Comparison of ENCODE assay signal across 19 cellular contexts in the genomic region with DNA sequence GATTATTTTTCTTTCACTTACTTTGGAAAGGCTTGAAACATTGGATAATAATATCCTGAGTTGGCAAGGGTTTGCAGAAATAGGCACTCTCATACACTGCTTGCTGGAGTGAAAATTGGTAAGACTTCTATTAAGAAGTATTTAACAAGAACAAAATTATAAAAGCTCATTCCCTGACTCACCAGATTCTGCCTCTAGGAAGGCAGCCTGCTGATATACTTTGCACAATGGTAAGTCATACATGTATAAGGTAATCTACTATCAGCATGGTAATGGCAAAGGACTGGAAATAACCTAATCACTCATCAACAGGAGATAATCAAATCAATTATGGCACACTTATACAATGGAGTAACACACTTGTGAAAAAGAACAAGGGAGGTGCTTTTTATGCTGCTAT.
DNase-seq lines count a peak whose midpoint lies in the region; ATAC-seq and TF ChIP-seq lines count a peak whose summit lies in the region.
"Had no signal": no experiment of that assay in that cellular context is flagged by ENCODE, and none has a peak within 500 bp of the region (broad histone marks: within the 10 kb centered on the region; RNA-seq: fewer than 3 reads in every experiment).

No MANE protein-coding gene starts in this region.

- intact Hi-C loops in heart left ventricle (cut with DNase I), result no loop called here
- intact Hi-C loops in vagina (cut with DNase I), result no loop called here
- intact Hi-C loops in CD8-positive, alpha-beta T cell (cut with DNase I, micrococcal nuclease), result no loop called here

- H3K4me1 ChIP-seq in heart left ventricle, result peaks cover 0 to 31% (median 16%) of the 10 kb centered on the region in 12 donors
- peaks cover 0 to 12% of the 10 kb centered on the region in 2 donors for H3K4me1 ChIP-seq in right atrium auricular region
- H3K4me1 ChIP-seq in rectal smooth muscle tissue (ENCODE audit: control insufficient read depth, insufficient read depth, low read length), result peaks cover 8% of the 10 kb centered on the region
- H3K4me1 ChIP-seq in vagina, result peaks cover 16% of the 10 kb centered on the region
- H3K4me1 ChIP-seq in CD8-positive, alpha-beta T cell (ENCODE audit: insufficient read depth, low read length), result no peaks in the 10 kb centered on the region
- H3K4me1 ChIP-seq in mesendoderm (ENCODE audit: control insufficient read depth, low read depth, low read length), result no peaks in the 10 kb centered on the region
- H3K4me1 ChIP-seq: BLaER1 had no signal

- H3K27me3 ChIP-seq in heart left ventricle (no peaks in the 10 kb centered on the region), right atrium auricular region (no peaks in the 10 kb centered on the region), rectal smooth muscle tissue (ENCODE audit: control insufficient read depth, insufficient read depth, low read length) (no peaks in the 10 kb centered on the region), vagina (no peaks in the 10 kb centered on the region), mesendoderm (ENCODE audit: insufficient read depth, low read length, poor library complexity) (no peaks in the 10 kb centered on the region)
- no peaks in the 10 kb centered on the region for H3K27me3 ChIP-seq in CD8-positive, alpha-beta T cell (ENCODE audit: insufficient read depth, low read length)
- H3K27me3 ChIP-seq: BLaER1 had no signal

- no peak for TF ChIP-seq CTCF in heart left ventricle (IDR thresholded peaks at IDR 0.05)
- no peak for TF ChIP-seq CTCF in right atrium auricular region (IDR thresholded peaks at IDR 0.05)
- no peak for TF ChIP-seq CTCF in fibroblast of the aortic adventitia (IDR thresholded peaks at IDR 0.05; ENCODE audit: insufficient read depth, low read length)
- no peak for TF ChIP-seq CTCF in vagina (IDR thresholded peaks at IDR 0.05)
- TF ChIP-seq CTCF in CD8-positive, alpha-beta T cell (IDR thresholded peaks at IDR 0.05), result no peak

- H4K5ac ChIP-seq in mesendoderm (ENCODE audit: low read length), result no peak overlapping the region

- no peak overlapping the region for H3K4me3 Mint-ChIP-seq in CD8-positive, alpha-beta T cell
- H3K4me3 Mint-ChIP-seq: activated T-cell treated with anti-CD3 and anti-CD28 coated beads, Interleukin-2, amount 50 U/mL, for 72 hours; natural killer cell had no signal

- no peaks in the 10 kb centered on the region for H3K36me3 ChIP-seq in heart left ventricle
- H3K36me3 ChIP-seq in right atrium auricular region, result no peaks in the 10 kb centered on the region
- no peaks in the 10 kb centered on the region for H3K36me3 ChIP-seq in rectal smooth muscle tissue (ENCODE audit: control insufficient read depth, insufficient read depth, low read length)
- no peaks in the 10 kb centered on the region for H3K36me3 ChIP-seq in vagina
- H3K36me3 ChIP-seq in CD8-positive, alpha-beta T cell (ENCODE audit: insufficient read depth, low read length), result no peaks in the 10 kb centered on the region
- no peaks in the 10 kb centered on the region for H3K36me3 ChIP-seq in mesendoderm (ENCODE audit: control insufficient read depth, insufficient read depth, low read length)
- H3K36me3 ChIP-seq: BLaER1, lower lobe of right lung had no signal

- no peak overlapping the region for H3K56ac ChIP-seq in mesendoderm (ENCODE audit: low read length)

- H2BK120ac ChIP-seq in mesendoderm (ENCODE audit: low read depth, low read length), result no peak overlapping the region

- no peak overlapping the region for H3K4ac ChIP-seq in mesendoderm (ENCODE audit: low read depth, low read length)

- CTCF ChIA-PET in CD8-positive, alpha-beta T cell (lab: Charles Lee), result interaction anchor here (0.9 to 4.5 kb wide), 5 partner anchors 10 to 116 kb away, joined by 3 to 38 read pairs (median 9); no protein-coding TSS in a partner anchor

- no peaks in the 10 kb centered on the region for H3K79me2 ChIP-seq in mesendoderm (ENCODE audit: control insufficient read depth, insufficient read depth, low read length)

- H2AK5ac ChIP-seq in mesendoderm (ENCODE audit: low read length), result no peak overlapping the region

- H3K4me3 ChIP-seq in heart left ventricle (no peak overlapping the region), right atrium auricular region (no peak overlapping the region), fibroblast of the aortic adventitia (ENCODE audit: low read depth, low read length) (no peak overlapping the region), rectal smooth muscle tissue (ENCODE audit: low read length) (no peak overlapping the region), vagina (no peak overlapping the region), mesendoderm (ENCODE audit: low read length) (no peak overlapping the region)
- H3K4me3 ChIP-seq in CD8-positive, alpha-beta T cell (ENCODE audit: low read depth, low read length), result no peak overlapping the region
- H3K4me3 ChIP-seq: BLaER1, lower lobe of right lung had no signal

- H3K27ac ChIP-seq in heart left ventricle, result peak overlapping the region in 7 of 12 donors; percentile 3 to 58 (median 14)
- peak overlapping the region in 1 of 2 donors; percentile 19 for H3K27ac ChIP-seq in right atrium auricular region
- H3K27ac ChIP-seq in rectal smooth muscle tissue (ENCODE audit: low read depth, low read length), result peak overlapping the region; percentile 3
- H3K27ac ChIP-seq in vagina, result peak overlapping the region; percentile 30
- no peak overlapping the region for H3K27ac ChIP-seq in CD8-positive, alpha-beta T cell (ENCODE audit: low read depth, low read length)
- no peak overlapping the region for H3K27ac ChIP-seq in mesendoderm (ENCODE audit: low read depth, low read length)
- H3K27ac ChIP-seq: BLaER1, lower lobe of right lung had no signal

- DNase-seq in heart left ventricle (no peak), right atrium auricular region (ENCODE audit: low spot score) (no peak), fibroblast of the aortic adventitia (ENCODE audit: low read depth) (peak; percentile 37), vagina (ENCODE audit: extremely low spot score in 2 of 2) (no peak), mesendoderm (no peak)
- DNase-seq in CD8-positive, alpha-beta T cell, result no peak
- DNase-seq: activated CD8-positive, alpha-beta memory T cell treated with anti-CD3 and anti-CD28 coated beads for 24 hours; activated naive CD4-positive, alpha-beta T cell treated with anti-CD3 and anti-CD28 coated beads, Interleukin-2, amount 50 U/mL, for 16 hours; activated T-cell treated with anti-CD3 and anti-CD28 coated beads, Interleukin-2, amount 50 U/mL, for 72 hours; EL; lower lobe of right lung; natural killer cell; NCI-H1092 treated with DMSO at 0.1 percent for 48 hours; NCI-H2081 had no signal

- H3K36me3 Mint-ChIP-seq in CD8-positive, alpha-beta T cell, result peaks cover 3% of the 10 kb centered on the region
- H3K36me3 Mint-ChIP-seq: natural killer cell had no signal

- H3K4me1 Mint-ChIP-seq in CD8-positive, alpha-beta T cell (ENCODE audit: low read depth), result no peaks in the 10 kb centered on the region

- H3K9me3 Mint-ChIP-seq in CD8-positive, alpha-beta T cell, result no peaks in the 10 kb centered on the region
- H3K9me3 Mint-ChIP-seq: activated T-cell treated with anti-CD3 and anti-CD28 coated beads, Interleukin-2, amount 50 U/mL, for 72 hours; natural killer cell had no signal

- POLR2A ChIA-PET in CD8-positive, alpha-beta T cell (lab: Charles Lee), result no interaction called here

- H3K18ac ChIP-seq in mesendoderm (ENCODE audit: low read length), result no peak overlapping the region

- H3K79me1 ChIP-seq in mesendoderm (ENCODE audit: low read length), result no peaks in the 10 kb centered on the region

- no peak overlapping the region for H3K27ac Mint-ChIP-seq in CD8-positive, alpha-beta T cell
- H3K27ac Mint-ChIP-seq: activated T-cell treated with anti-CD3 and anti-CD28 coated beads, Interleukin-2, amount 50 U/mL, for 72 hours; natural killer cell had no signal

- H2BK5ac ChIP-seq in mesendoderm (ENCODE audit: low read length), result no peak overlapping the region

- no peak for ATAC-seq in heart left ventricle
- ATAC-seq in CD8-positive, alpha-beta T cell, result no peak
- no peak for ATAC-seq in HG02571 (IDR thresholded peaks at IDR 0.05; ENCODE audit: unreplicated experiment)
- ATAC-seq: activated CD4-positive, CD25-positive, alpha-beta regulatory T cell treated with anti-CD3 and anti-CD28 coated beads, Interleukin-2, amount 50 U/mL, for 24 hours; activated T-cell treated with anti-CD3 and anti-CD28 coated beads, Interleukin-2, amount 50 U/mL, for 72 hours; lower lobe of right lung; natural killer cell; SK-N-SH treated with all-trans-retinoic acid at 6 μM for 48 hours had no signal

- H3K27me3 Mint-ChIP-seq in CD8-positive, alpha-beta T cell (ENCODE audit: low read depth), result no peaks in the 10 kb centered on the region

- H3K9me3 ChIP-seq in heart left ventricle (no peaks in the 10 kb centered on the region), right atrium auricular region (no peaks in the 10 kb centered on the region), vagina (no peaks in the 10 kb centered on the region)
- no peaks in the 10 kb centered on the region for H3K9me3 ChIP-seq in CD8-positive, alpha-beta T cell (ENCODE audit: low read length)
- H3K9me3 ChIP-seq: BLaER1, lower lobe of right lung had no signal

- no peak overlapping the region for H3K23ac ChIP-seq in mesendoderm (ENCODE audit: low read length)

- H2BK15ac ChIP-seq in mesendoderm (replicated peaks; ENCODE audit: low read depth), result no peak overlapping the region

- H3K9ac ChIP-seq in rectal smooth muscle tissue (ENCODE audit: low read length) (no peak overlapping the region), mesendoderm (ENCODE audit: low read length) (no peak overlapping the region)
- H3K9ac ChIP-seq: BLaER1 had no signal

- H3K4me2 ChIP-seq in mesendoderm (ENCODE audit: low read length), result no peak overlapping the region
- H3K4me2 ChIP-seq: BLaER1 had no signal

- no peak overlapping the region for H4K8ac ChIP-seq in mesendoderm (ENCODE audit: low read depth, low read length)

- TF ChIP-seq POLR2A in heart left ventricle (IDR thresholded peaks at IDR 0.05) (no peak), vagina (IDR thresholded peaks at IDR 0.05) (no peak)

Comparison
In these comparisons a context has a peak if more than half of its experiments do, and no peak if none do; other contexts are left out.
1. H3K27ac ChIP-seq: peak in heart left ventricle (7 of 12), rectal smooth muscle tissue (single experiment) and vagina (single experiment); none in CD8-positive, alpha-beta T cell (single experiment) and mesendoderm (single experiment).